ENCODE assay signal across 26 cellular contexts in the genomic region with DNA sequence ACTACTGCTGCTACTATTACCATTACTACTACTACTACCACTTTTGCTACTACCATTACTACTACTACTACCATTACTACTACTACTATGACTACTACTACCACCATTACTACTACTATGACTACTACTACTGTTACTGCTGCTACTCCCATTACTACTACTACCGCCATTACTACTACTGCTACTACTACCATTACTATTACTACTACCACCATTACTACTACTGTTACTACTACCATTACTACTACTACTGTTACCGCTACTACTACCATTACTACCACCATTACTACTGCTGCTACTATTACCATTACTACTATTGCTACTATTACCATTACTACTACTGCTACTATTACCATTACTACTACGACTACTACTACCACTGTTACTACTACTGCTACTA.
"Had no signal": no experiment of that assay in that cellular context is flagged by ENCODE, and none has a peak within 500 bp of the region (broad histone marks: within the 10 kb centered on the region; RNA-seq: fewer than 3 reads in every experiment).

No MANE protein-coding gene starts in this region.

- DNase-seq: islet precursor cell; left ventricle myocardium inferior; naive B cell; natural killer cell; nephron progenitor cell; occipital lobe; stimulated activated CD4-positive, alpha-beta T cell treated with anti-CD3 and anti-CD28 coated beads, Interleukin-12 subunit alpha, Interleukin-12 subunit beta, amount 100 ng/mL, for 4 hours; stimulated activated CD4-positive, alpha-beta T cell treated with anti-CD3 and anti-CD28 coated beads, Interleukin-15, amount 100 ng/mL, for 24 hours; stimulated activated CD4-positive, alpha-beta T cell treated with anti-CD3 and anti-CD28 coated beads, Interleukin-2, amount 100 ng/mL, for 24 hours; stimulated activated CD4-positive, alpha-beta T cell treated with anti-CD3 and anti-CD28 coated beads, Interleukin-4, amount 100 ng/mL, for 1 hour; stimulated activated naive B cell treated with anti-CD40 and anti-IgM and Interleukin-4, amounts not matched to agents 10 μg/mL and 1 μg/mL and 100 μg/mL, for 72 hours; stimulated activated naive CD8-positive, alpha-beta T cell treated with anti-CD3 and anti-CD28 coated beads, Interleukin-15, Interleukin-2, amounts not matched to agents 100 U/mL and 50 U/mL, for 24 hours; stomach; testis; thyroid gland; transverse colon; upper lobe of left lung had no signal

- H3K4me2 ChIP-seq: hepatocyte, neural progenitor cell had no signal

- H3K36me3 ChIP-seq: left ventricle myocardium inferior, neural progenitor cell, neutrophil, right atrium auricular region, stomach, thyroid gland, transverse colon, upper lobe of left lung had no signal

- H3K9me3 ChIP-seq: neutrophil, right atrium auricular region, stomach, testis, thyroid gland, transverse colon, upper lobe of left lung had no signal

- H3K4me1 ChIP-seq: left ventricle myocardium inferior, neural progenitor cell, right atrium auricular region, stomach, testis, thyroid gland, transverse colon, upper lobe of left lung had no signal

- H3K36me3 Mint-ChIP-seq: mesothelial cell of epicardium, naive B cell, natural killer cell, neural progenitor cell had no signal

- H3K27ac Mint-ChIP-seq: mesothelial cell of epicardium; naive B cell; natural killer cell; nephron progenitor cell; neural progenitor cell; progenitor cell of endocrine pancreas; stimulated activated naive B cell treated with anti-CD40 and anti-IgM and Interleukin-4, amounts not matched to agents 10 μg/mL and 1 μg/mL and 100 μg/mL, for 72 hours had no signal

- ATAC-seq: natural killer cell; sciatic nerve; stimulated activated naive B cell treated with anti-CD40 and anti-IgM and Interleukin-4, amounts not matched to agents 10 μg/mL and 1 μg/mL and 100 μg/mL, for 72 hours; stimulated activated naive CD8-positive, alpha-beta T cell treated with anti-CD3 and anti-CD28 coated beads, Interleukin-15, Interleukin-2, amounts not matched to agents 100 U/mL and 50 U/mL, for 24 hours had no signal

- H3K79me2 ChIP-seq: hepatocyte had no signal

- H3K4me3 Mint-ChIP-seq: mesothelial cell of epicardium; naive B cell; natural killer cell; nephron progenitor cell; neural progenitor cell; stimulated activated naive B cell treated with anti-CD40 and anti-IgM and Interleukin-4, amounts not matched to agents 10 μg/mL and 1 μg/mL and 100 μg/mL, for 72 hours had no signal

- H3K27ac ChIP-seq: hepatocyte, left ventricle myocardium inferior, neural progenitor cell, neutrophil, right atrium auricular region, skin epidermis, stomach, testis, thyroid gland, transverse colon, upper lobe of left lung had no signal

- H3K4me1 Mint-ChIP-seq: mesothelial cell of epicardium; naive B cell; natural killer cell; neural progenitor cell; stimulated activated naive B cell treated with anti-CD40 and anti-IgM and Interleukin-4, amounts not matched to agents 10 μg/mL and 1 μg/mL and 100 μg/mL, for 72 hours had no signal

- H3K4me3 ChIP-seq: hepatocyte, left ventricle myocardium inferior, lung, neural progenitor cell, right atrium auricular region, skin epidermis, stomach, testis, thyroid gland, transverse colon, upper lobe of left lung had no signal

- H3K9me3 Mint-ChIP-seq: natural killer cell, neural progenitor cell had no signal

- H3K9ac ChIP-seq: neural progenitor cell had no signal

- H3K27me3 ChIP-seq: hepatocyte, neural progenitor cell, neutrophil, right atrium auricular region, testis, thyroid gland, transverse colon, upper lobe of left lung had no signal

- H2AFZ ChIP-seq: hepatocyte, neural progenitor cell had no signal
